In the genomic region with DNA sequence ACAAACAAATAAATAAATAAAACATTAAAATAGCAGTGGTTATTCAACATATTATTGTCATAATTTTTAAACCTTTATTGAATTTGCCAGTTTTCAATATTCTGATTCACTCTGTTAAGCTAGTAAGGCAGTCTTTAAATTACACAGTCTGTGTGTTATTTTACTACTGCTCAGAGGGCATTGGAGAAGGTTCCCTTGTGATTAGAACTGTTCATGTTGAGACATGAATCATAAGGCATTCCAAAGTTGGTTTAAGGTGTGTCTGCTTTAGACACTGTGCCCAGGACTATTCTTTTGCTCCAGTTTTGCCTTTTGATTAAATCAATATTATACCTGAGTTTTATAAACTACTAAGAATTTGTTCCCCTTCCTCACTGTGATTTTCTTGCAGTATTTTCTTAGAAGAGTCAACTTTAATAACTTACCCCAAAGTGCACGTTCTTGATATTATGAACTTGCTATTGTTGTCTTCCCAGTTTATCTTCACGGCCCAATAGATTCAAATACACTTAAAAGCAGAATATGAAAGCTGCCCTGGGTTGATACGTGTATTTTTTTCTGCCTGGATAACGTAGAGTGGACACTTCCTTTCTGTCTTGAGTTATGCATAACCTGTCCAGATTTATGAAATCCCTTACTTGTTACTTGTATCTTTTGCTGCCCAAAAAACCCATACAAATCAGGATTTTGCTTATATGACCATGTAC, we compare ENCODE assay signal across 10 cellular contexts.
A peak's percentile ranks its signal among the peaks of the same experiment; 100 is the strongest.
DNase-seq lines count a peak whose midpoint lies in the region; ATAC-seq and TF ChIP-seq lines count a peak whose summit lies in the region.
"Had no signal": no experiment of that assay in that cellular context is flagged by ENCODE, and none has a peak within 500 bp of the region (broad histone marks: within the 10 kb centered on the region; RNA-seq: fewer than 3 reads in every experiment).

No MANE protein-coding gene starts in this region.

- peak overlapping the region; percentile 83 for H3K27ac ChIP-seq in foreskin keratinocyte
- peak overlapping the region; percentile 4 to 81 (median 73) for H3K27ac ChIP-seq in transverse colon
- H3K27ac ChIP-seq: C4-2B had no signal

- intact Hi-C loops in transverse colon (cut with DNase I; ENCODE audit: low total_unique reads), result no loop called here

- H3K36me3 Mint-ChIP-seq in activated naive CD4-positive, alpha-beta T cell treated with anti-CD3 and anti-CD28 coated beads, Interleukin-2, amount 10 ng/mL, durations not matched to agents 7 days and 5 days, result peaks cover 7% of the 10 kb centered on the region
- peaks cover 4% of the 10 kb centered on the region for H3K36me3 Mint-ChIP-seq in T-cell

- H3K9me3 Mint-ChIP-seq in activated naive CD4-positive, alpha-beta T cell treated with anti-CD3 and anti-CD28 coated beads, Interleukin-2, amount 10 ng/mL, durations not matched to agents 7 days and 5 days, result no peaks in the 10 kb centered on the region
- H3K9me3 Mint-ChIP-seq in T-cell, result peaks cover 0 to 3% (median 0%) of the 10 kb centered on the region in 3 donors

- TF ChIP-seq CTCF in foreskin keratinocyte (conservative IDR thresholded peaks at IDR 0.05) (no peak), transverse colon (IDR thresholded peaks at IDR 0.05) (no peak), omental fat pad (IDR thresholded peaks at IDR 0.05) (no peak)

- no peaks in the 10 kb centered on the region for H3K36me3 ChIP-seq in transverse colon

- H3K27me3 ChIP-seq in foreskin keratinocyte (no peaks in the 10 kb centered on the region), transverse colon (no peaks in the 10 kb centered on the region)

- no peak for TF ChIP-seq POLR2A in transverse colon (IDR thresholded peaks at IDR 0.05)

- POLR2A ChIA-PET in T-cell (lab: Charles Lee), result interaction anchor here in 1 of 2 donors (1.2 to 1.4 kb wide), 2 partner anchors 8 to 163 kb away, joined by 3 to 4 read pairs; no protein-coding TSS in a partner anchor

- CTCF ChIA-PET in activated naive CD4-positive, alpha-beta T cell treated with anti-CD3 and anti-CD28 coated beads, Interleukin-2, amount 10 ng/mL, durations not matched to agents 7 days and 5 days (lab: Charles Lee), result interaction anchor here (3.8 kb wide), 1 partner anchor 62 kb away, joined by 15 read pairs; no protein-coding TSS in a partner anchor
- CTCF ChIA-PET in T-cell (lab: Charles Lee), result interaction anchor here (1.0 to 1.5 kb wide), 2 partner anchors 61 to 75 kb away, joined by 4 read pairs; no protein-coding TSS in a partner anchor

- in situ Hi-C loops in transverse colon (cut with MboI; ENCODE audit: low pct_ligation_motif_present in 1 of 4, low pct_unique_long_range_greater_than_20kb in 1 of 4, low sequenced_read_pairs in 3 of 4), result no loop called here

- H3K27ac Mint-ChIP-seq in activated naive CD4-positive, alpha-beta T cell treated with anti-CD3 and anti-CD28 coated beads, Interleukin-2, amount 10 ng/mL, durations not matched to agents 7 days and 5 days, result peak overlapping the region; percentile 86
- peak overlapping the region; percentile 93 to 94 for H3K27ac Mint-ChIP-seq in T-cell

- peak overlapping the region in 2 of 4 donors; percentile 16 to 34 for H3K4me3 ChIP-seq in transverse colon

- WGBS in transverse colon (ENCODE audit: low coverage in 1 of 2), 2 donors, result 51 to 55% methylated on average over 4 of the region's 4 CpGs

- H3K4me1 ChIP-seq in foreskin keratinocyte, result peaks cover 36% of the 10 kb centered on the region
- peaks cover 0 to 4% (median 0%) of the 10 kb centered on the region in 4 donors for H3K4me1 ChIP-seq in transverse colon

- H3K27me3 Mint-ChIP-seq in activated naive CD4-positive, alpha-beta T cell treated with anti-CD3 and anti-CD28 coated beads, Interleukin-2, amount 10 ng/mL, durations not matched to agents 7 days and 5 days, result no peaks in the 10 kb centered on the region
- H3K27me3 Mint-ChIP-seq in T-cell, result no peaks in the 10 kb centered on the region

- TF ChIP-seq EP300 in transverse colon (IDR thresholded peaks at IDR 0.05; ENCODE audit: low read depth), result no peak

- peaks cover 54% of the 10 kb centered on the region for H3K4me1 Mint-ChIP-seq in activated naive CD4-positive, alpha-beta T cell treated with anti-CD3 and anti-CD28 coated beads, Interleukin-2, amount 10 ng/mL, durations not matched to agents 7 days and 5 days
- peaks cover 63 to 70% (median 64%) of the 10 kb centered on the region in 3 donors for H3K4me1 Mint-ChIP-seq in T-cell

- peak overlapping the region; percentile 77 for H3K4me3 Mint-ChIP-seq in activated naive CD4-positive, alpha-beta T cell treated with anti-CD3 and anti-CD28 coated beads, Interleukin-2, amount 10 ng/mL, durations not matched to agents 7 days and 5 days
- peak overlapping the region; percentile 81 to 85 (median 81) for H3K4me3 Mint-ChIP-seq in T-cell

- no peak for ATAC-seq in T-cell (replicated peaks in 1 of 4)
- peak; percentile 92 for ATAC-seq in foreskin keratinocyte
- ATAC-seq in omental fat pad (ENCODE audit: low FRiP score), result no peak

- DNase-seq in activated naive CD4-positive, alpha-beta T cell treated with anti-CD3 and anti-CD28 coated beads, Interleukin-2, amount 10 ng/mL, durations not matched to agents 7 days and 5 days, result no peak
- no peak for DNase-seq in activated naive CD4-positive, alpha-beta T cell treated with anti-CD3 and anti-CD28 coated beads, Interleukin-2, amount 50 U/mL, for 16 hours
- DNase-seq in T-cell (no peak), foreskin keratinocyte (peak; percentile 66 to 86), transverse colon (no peak), omental fat pad (ENCODE audit: low spot score) (no peak), HK-2 (ENCODE audit: unreplicated experiment) (no peak), NCI-H2081 treated with DMSO at 0.1 percent for 48 hours (lab: John Stamatoyannopoulos, UW) (no peak)
- DNase-seq: NCI-H748 treated with DMSO at 0.1 percent for 48 hours had no signal

- H3K9me3 ChIP-seq in transverse colon, result no peaks in the 10 kb centered on the region

Comparison
In these comparisons a context has a peak if more than half of its experiments do, and no peak if none do; other contexts are left out.
1. DNase-seq: peak in foreskin keratinocyte (2 of 2); none in activated naive CD4-positive, alpha-beta T cell treated with anti-CD3 and anti-CD28 coated beads, Interleukin-2, amount 10 ng/mL, durations not matched to agents 7 days and 5 days (single experiment), activated naive CD4-positive, alpha-beta T cell treated with anti-CD3 and anti-CD28 coated beads, Interleukin-2, amount 50 U/mL, for 16 hours (single experiment), T-cell (0 of 34), transverse colon (single experiment), omental fat pad (single experiment), HK-2 (single experiment) and NCI-H2081 treated with DMSO at 0.1 percent for 48 hours (single experiment).